8 cellular contexts compared by ENCODE assay signal in genomic region chr14:95320076-95320895, GRCh38. TPM values are rescaled to one million over a fixed set of nuclear protein-coding genes. Genes with fewer than 3 reads are reported as not detected.
A peak's percentile ranks its signal among the peaks of the same experiment; 100 is the strongest.
DNase-seq lines count a peak whose midpoint lies in the region; ATAC-seq and TF ChIP-seq lines count a peak whose summit lies in the region.

No MANE protein-coding gene starts in this region.

- H2BK15ac ChIP-seq in neuronal stem cell (ENCODE audit: low read length), result no peak overlapping the region

- peak overlapping the region; percentile 92 for H3K18ac ChIP-seq in neuronal stem cell (ENCODE audit: low read length)

- H3K27ac ChIP-seq in ectodermal cell (ENCODE audit: insufficient read depth, low read depth, low read length, poor library complexity, severe bottlenecking) (no peak overlapping the region), neuronal stem cell (replicated peaks; ENCODE audit: low read length) (no peak overlapping the region)

- H3K23ac ChIP-seq in neuronal stem cell (ENCODE audit: low read depth, low read length, poor library complexity), result no peak overlapping the region

- ATAC-seq in HG03469 (IDR thresholded peaks at IDR 0.05; ENCODE audit: unreplicated experiment) (no peak), GM19035 (IDR thresholded peaks at IDR 0.05; ENCODE audit: unreplicated experiment) (no peak)

- H3K4me2 ChIP-seq in neuronal stem cell (ENCODE audit: insufficient read depth, low read length, poor library complexity, severe bottlenecking), result peak overlapping the region; percentile 62

- no peak overlapping the region for H4K8ac ChIP-seq in neuronal stem cell (ENCODE audit: low read depth, low read length)

- no peak overlapping the region for H4K91ac ChIP-seq in neuronal stem cell (ENCODE audit: low read depth, low read length, poor library complexity)

- no peak overlapping the region for H3K4ac ChIP-seq in neuronal stem cell (ENCODE audit: low read length)

- H3K27me3 ChIP-seq in ectodermal cell (ENCODE audit: control insufficient read depth, insufficient read depth, low read length, poor library complexity, severe bottlenecking) (peaks cover 13% of the 10 kb centered on the region), neuronal stem cell (ENCODE audit: control insufficient read depth in 3 of 3, insufficient read depth in 3 of 3, low read depth in 1 of 3, low read length in 3 of 3) (peaks cover 0 to 40% (median 0%) of the 10 kb centered on the region in 3 experiments)

- DNase-seq in GM12865 (ENCODE audit: low read depth) (peak; percentile 14), LNCaP clone FGC (ENCODE audit: low read depth) (no peak), neuronal stem cell (ENCODE audit: low spot score) (peak; percentile 48), mesenteric fat pad (ENCODE audit: low spot score) (no peak)
- DNase-seq in activated CD8-positive, alpha-beta memory T cell treated with anti-CD3 and anti-CD28 coated beads, Interleukin-2, amount 50 U/mL, for 48 hours, result no peak

- H3K9me3 ChIP-seq in ectodermal cell (ENCODE audit: control insufficient read depth, low read length) (no peaks in the 10 kb centered on the region), neuronal stem cell (replicated peaks in 1 of 2; ENCODE audit: control insufficient read depth in 2 of 2, insufficient read depth in 1 of 2, low read depth in 1 of 2, low read length in 2 of 2) (no peaks in the 10 kb centered on the region)

- no peak overlapping the region for H2BK12ac ChIP-seq in neuronal stem cell (ENCODE audit: low read length)

- H3K9ac ChIP-seq in neuronal stem cell (ENCODE audit: low read depth, low read length, poor library complexity), result no peak overlapping the region

- TF ChIP-seq CTCF in GM12865 (IDR thresholded peaks at IDR 0.05; ENCODE audit: insufficient read depth, low read depth, low read length, missing control alignments), result no peak
- TF ChIP-seq CTCF in LNCaP clone FGC (IDR thresholded peaks at IDR 0.05; ENCODE audit: control insufficient read depth, extremely low read depth, insufficient read depth), result no peak

- H3K36me3 ChIP-seq in ectodermal cell (ENCODE audit: control insufficient read depth, insufficient read depth, low read length) (no peaks in the 10 kb centered on the region), neuronal stem cell (replicated peaks in 1 of 2; ENCODE audit: control insufficient read depth in 2 of 2, insufficient read depth in 2 of 2, low read length in 2 of 2) (no peaks in the 10 kb centered on the region)

- H2AFZ ChIP-seq in neuronal stem cell (ENCODE audit: low read length), result peak overlapping the region; percentile 89

- no peak overlapping the region for H3K14ac ChIP-seq in neuronal stem cell (ENCODE audit: low read length)

- peak overlapping the region; percentile 93 for H2AK5ac ChIP-seq in neuronal stem cell (ENCODE audit: low read depth, low read length)

- H3K4me3 ChIP-seq in GM12865 (ENCODE audit: low read depth, low read length) (peak overlapping the region; percentile 46), LNCaP clone FGC (ENCODE audit: low read depth, low read length) (peak overlapping the region; percentile 47), ectodermal cell (ENCODE audit: insufficient read depth, low read depth, low read length) (peak overlapping the region; percentile 48), neuronal stem cell (ENCODE audit: low read length in 2 of 2) (peak overlapping the region; percentile 37 to 75)

- WGBS in ectodermal cell, 2 experiments, result 24 to 26% methylated on average over 29 to 30 of the region's 32 CpGs
- WGBS in neuronal stem cell (ENCODE audit: extremely low coverage in 2 of 2, insufficient read length in 2 of 2, insufficient replicate concordance in 1 of 2), 2 donors, result no CpG with 5 or more reads among the region's 32 CpGs

- H3K4me1 ChIP-seq in ectodermal cell (ENCODE audit: control insufficient read depth, insufficient read depth, low read length) (peaks cover 15% of the 10 kb centered on the region), neuronal stem cell (ENCODE audit: control insufficient read depth in 2 of 2, insufficient read depth in 1 of 2, low read depth in 1 of 2, low read length in 2 of 2) (peaks cover 9 to 12% of the 10 kb centered on the region in 2 donors)

- no peak overlapping the region for H2BK5ac ChIP-seq in neuronal stem cell (ENCODE audit: low read length)

- H2BK120ac ChIP-seq in neuronal stem cell (ENCODE audit: low read depth, low read length), result no peak overlapping the region

- H3K79me1 ChIP-seq in neuronal stem cell (ENCODE audit: low read depth, low read length), result no peaks in the 10 kb centered on the region

RNA-seq across cellular contexts. Expression of gene CLMN, which starts 0.6 kb away (rescaled TPM):
- 7.7 TPM for polyA plus RNA-seq in ectodermal cell (2013, experiment 1 of 4)
- polyA plus RNA-seq in ectodermal cell (2013, experiment 2 of 4), result 8.2 TPM
- polyA plus RNA-seq in ectodermal cell (2013, experiment 3 of 4), result 7.5 TPM
- 7.7 TPM for polyA plus RNA-seq in ectodermal cell (2013, experiment 4 of 4)
- 7.4 TPM for polyA plus RNA-seq in neuronal stem cell (2013, experiment 1 of 2)
- polyA plus RNA-seq in neuronal stem cell (2013, experiment 2 of 2), result 7.1 TPM
- 47.4 TPM for total RNA-seq in mesenteric fat pad

Comparison
In these comparisons a context has a peak if more than half of its experiments do, and no peak if none do; other contexts are left out.
1. DNase-seq: peak in GM12865 (single experiment) and neuronal stem cell (single experiment); none in LNCaP clone FGC (single experiment), mesenteric fat pad (single experiment) and activated CD8-positive, alpha-beta memory T cell treated with anti-CD3 and anti-CD28 coated beads, Interleukin-2, amount 50 U/mL, for 48 hours (single experiment).
2. Peak in every context shown above with its lines, with median percentiles within 50 percentile points of each other: H3K4me3 ChIP-seq.